ENCODE assay signal across 8 cellular contexts in genomic region chr17:21285164-21286065, GRCh38. TPM values are rescaled to one million over a fixed set of nuclear protein-coding genes. Genes with fewer than 3 reads are reported as not detected.
DNase-seq lines count a peak whose midpoint lies in the region; ATAC-seq, FAIRE-seq and TF ChIP-seq lines count a peak whose summit lies in the region.

No MANE protein-coding gene starts in this region.

- no peaks in the 10 kb centered on the region for H3K9me3 Mint-ChIP-seq in stimulated activated memory B cell treated with anti-CD40 and anti-IgM and Interleukin-4, amounts not matched to agents 10 μg/mL and 1 μg/mL and 100 μg/mL, for 72 hours

- peak overlapping the region; percentile 92 for H3K27ac Mint-ChIP-seq in stimulated activated memory B cell treated with anti-CD40 and anti-IgM and Interleukin-4, amounts not matched to agents 10 μg/mL and 1 μg/mL and 100 μg/mL, for 72 hours

- H3K4me1 ChIP-seq in HUES6 (ENCODE audit: control insufficient read depth, insufficient read depth, low read length): peaks cover 38% of the 10 kb centered on the region
- H3K4me1 ChIP-seq in keratinocyte (ENCODE audit: control insufficient read depth, extremely low read depth, insufficient read depth, low read length): peaks cover 57% of the 10 kb centered on the region

- H3K4me3 ChIP-seq in HUES6 (ENCODE audit: low read depth, low read length) (peak overlapping the region; percentile 90), keratinocyte (ENCODE audit: control insufficient read depth in 2 of 3, extremely low read depth in 1 of 3, insufficient read depth in 2 of 3, low read depth in 1 of 3, low read length in 3 of 3) (peak overlapping the region; percentile 77 to 86 (median 78))

- dilution Hi-C loops in keratinocyte (cut with MboI; ENCODE audit: extremely low pct_ligation_motif_present, low sequenced_read_pairs): no loop called here

- H4K20me1 ChIP-seq in keratinocyte (ENCODE audit: control insufficient read depth, extremely low read depth, insufficient read depth, low read length): peaks cover 12% of the 10 kb centered on the region

- H3K4me3 Mint-ChIP-seq in stimulated activated memory B cell treated with anti-CD40 and anti-IgM and Interleukin-4, amounts not matched to agents 10 μg/mL and 1 μg/mL and 100 μg/mL, for 72 hours: peak overlapping the region; percentile 98

- H3K4me2 ChIP-seq in keratinocyte (ENCODE audit: control insufficient read depth, extremely low read depth, insufficient read depth, low read depth, low read length): peak overlapping the region; percentile 93

- H3K36me3 Mint-ChIP-seq in stimulated activated memory B cell treated with anti-CD40 and anti-IgM and Interleukin-4, amounts not matched to agents 10 μg/mL and 1 μg/mL and 100 μg/mL, for 72 hours: peaks cover 14% of the 10 kb centered on the region

- peaks cover 6% of the 10 kb centered on the region for H3K9me1 ChIP-seq in keratinocyte (ENCODE audit: control insufficient read depth, extremely low read depth, insufficient read depth, low read length)

- H3K27me3 ChIP-seq in HUES6 (ENCODE audit: control insufficient read depth, insufficient read depth, low read length): peaks cover 24% of the 10 kb centered on the region
- H3K27me3 ChIP-seq in keratinocyte (ENCODE audit: control insufficient read depth, extremely low read depth, insufficient read depth, low read length): no peaks in the 10 kb centered on the region

- no peaks in the 10 kb centered on the region for H3K27me3 Mint-ChIP-seq in stimulated activated memory B cell treated with anti-CD40 and anti-IgM and Interleukin-4, amounts not matched to agents 10 μg/mL and 1 μg/mL and 100 μg/mL, for 72 hours

- no peak overlapping the region for H2AFZ ChIP-seq in keratinocyte (ENCODE audit: control insufficient read depth, low read length)

- H3K27ac ChIP-seq in HUES6 (ENCODE audit: low read depth, low read length) (peak overlapping the region; percentile 33; the same call in 1 of the 2 replicates), keratinocyte (ENCODE audit: control insufficient read depth, insufficient read depth, low read length) (peak overlapping the region; percentile 79)

- peaks cover 54% of the 10 kb centered on the region for H3K79me2 ChIP-seq in keratinocyte (ENCODE audit: control insufficient read depth, insufficient read depth, low read length)

- no peaks in the 10 kb centered on the region for H3K36me3 ChIP-seq in HUES6 (ENCODE audit: control insufficient read depth, insufficient read depth, low read length)
- no peaks in the 10 kb centered on the region for H3K36me3 ChIP-seq in keratinocyte (ENCODE audit: control insufficient read depth in 2 of 2, extremely low read depth in 1 of 2, insufficient read depth in 2 of 2, low read length in 2 of 2)

- H3K9me3 ChIP-seq in HUES6 (ENCODE audit: control insufficient read depth, insufficient read depth, low read depth, low read length) (no peaks in the 10 kb centered on the region), keratinocyte (ENCODE audit: control insufficient read depth, low read depth, low read length) (no peaks in the 10 kb centered on the region)

- DNase-seq in D341Med (ENCODE audit: low spot score): peak; percentile 41
- peak; percentile 62 for DNase-seq in amniotic epithelial cell (ENCODE audit: low read depth)
- DNase-seq in keratinocyte (ENCODE audit: low read depth, low spot score): no peak
- DNase-seq in iPS-NIHi11 (ENCODE audit: low spot score): no peak
- no peak for DNase-seq in Kasumi-1 (lab: John Stamatoyannopoulos, UW)

- H3K4me1 Mint-ChIP-seq in stimulated activated memory B cell treated with anti-CD40 and anti-IgM and Interleukin-4, amounts not matched to agents 10 μg/mL and 1 μg/mL and 100 μg/mL, for 72 hours: peaks cover 85% of the 10 kb centered on the region

- no peak for FAIRE-seq in keratinocyte (lab: Jason Lieb, UNC)

- no peak for TF ChIP-seq CTCF in keratinocyte (optimal IDR thresholded peaks at IDR 0.05 in 1 of 3, IDR thresholded peaks at IDR 0.05 in 1 of 3, conservative IDR thresholded peaks at IDR 0.05 in 1 of 3; ENCODE audit: extremely low read depth in 1 of 3, insufficient read depth in 2 of 3, low read length in 3 of 3)

- H3K9ac ChIP-seq in HUES6 (ENCODE audit: low read length) (peak overlapping the region; percentile 77), keratinocyte (ENCODE audit: control insufficient read depth, extremely low read depth, insufficient read depth, low read length) (peak overlapping the region; percentile 83)

- ATAC-seq in stimulated activated memory B cell treated with anti-CD40 and anti-IgM and Interleukin-4, amounts not matched to agents 10 μg/mL and 1 μg/mL and 100 μg/mL, for 72 hours: no peak
- ATAC-seq in HG03196 (IDR thresholded peaks at IDR 0.05; ENCODE audit: unreplicated experiment): no peak

RNA-seq across cellular contexts. Expression of gene MAP2K3, which starts 0.9 kb away (rescaled TPM):
- 19.0 to 70.2 TPM (median 22.4 TPM) in 3 replicates for polyA plus RNA-seq in keratinocyte
- 41.8 TPM for polyA plus RNA-seq in keratinocyte (2011; ENCODE audit: low read depth)
- polyA plus RNA-seq in keratinocyte (2011; cell fraction: cytosol; rRNA removed): 33.6 and 51.5 TPM in 2 replicates
- 46.5 and 55.1 TPM in 2 replicates for polyA plus RNA-seq in keratinocyte (2011; cell fraction: nucleus; rRNA removed)
- 56.4 and 72.9 TPM in 2 replicates for polyA plus RNA-seq in keratinocyte (2012; ENCODE audit: low replicate concordance)
- 23.0 to 102 TPM (median 29.5 TPM) in 3 replicates for polyA minus RNA-seq in keratinocyte
- polyA minus RNA-seq in keratinocyte (2011; cell fraction: cytosol; rRNA and poly(A)+ RNA removed): 36.1 TPM
- 21.7 and 28.8 TPM in 2 replicates for polyA minus RNA-seq in keratinocyte (2011; cell fraction: nucleus; rRNA and poly(A)+ RNA removed)

RNA-seq across cellular contexts. Expression of gene NATD1, which starts 32.2 kb away (rescaled TPM):
- polyA plus RNA-seq in keratinocyte: 1.5 to 3.3 TPM (median 3.1 TPM) in 3 replicates
- 0.77 TPM for polyA plus RNA-seq in keratinocyte (2011; ENCODE audit: low read depth)
- 3.7 and 5.3 TPM in 2 replicates for polyA plus RNA-seq in keratinocyte (2011; cell fraction: cytosol; rRNA removed)
- polyA plus RNA-seq in keratinocyte (2011; cell fraction: nucleus; rRNA removed): 4.3 and 5.8 TPM in 2 replicates
- 3.6 and 4.2 TPM in 2 replicates for polyA plus RNA-seq in keratinocyte (2012; ENCODE audit: low replicate concordance)
- 2.1 to 6.0 TPM (median 4.2 TPM) in 3 replicates for polyA minus RNA-seq in keratinocyte
- 5.2 TPM for polyA minus RNA-seq in keratinocyte (2011; cell fraction: cytosol; rRNA and poly(A)+ RNA removed)
- polyA minus RNA-seq in keratinocyte (2011; cell fraction: nucleus; rRNA and poly(A)+ RNA removed): 3.5 and 4.3 TPM in 2 replicates

Comparison
In these comparisons a context has a peak if more than half of its experiments do, and no peak if none do; other contexts are left out.
1. DNase-seq: peak in D341Med (single experiment) and amniotic epithelial cell (single experiment); none in keratinocyte (single experiment), iPS-NIHi11 (single experiment) and Kasumi-1 (0 of 2).